27 cellular contexts compared by ENCODE assay signal in genomic region chr17:49437696-49438438, GRCh38. TPM values are rescaled to one million over a fixed set of nuclear protein-coding genes. Genes with fewer than 3 reads are reported as not detected.
DNase-seq lines count a peak whose midpoint lies in the region; ATAC-seq, FAIRE-seq and TF ChIP-seq lines count a peak whose summit lies in the region.
"Had no signal": no experiment of that assay in that cellular context is flagged by ENCODE, and none has a peak within 500 bp of the region (broad histone marks: within the 10 kb centered on the region; RNA-seq: fewer than 3 reads in every experiment).

No MANE protein-coding gene starts in this region.

- no peak overlapping the region for H2BK120ac ChIP-seq in IMR-90 (ENCODE audit: low read depth, low read length)
- no peak overlapping the region for H2BK120ac ChIP-seq in neuronal stem cell (ENCODE audit: low read depth, low read length)

- TF ChIP-seq CTCF in GM23338 (conservative IDR thresholded peaks at IDR 0.05; ENCODE audit: low read depth in 2 of 2), result no peak
- no peak for TF ChIP-seq CTCF in IMR-90 (conservative IDR thresholded peaks at IDR 0.05; ENCODE audit: low read depth, low read length)
- no peak for TF ChIP-seq CTCF in glutamatergic neuron (IDR thresholded peaks at IDR 0.05; ENCODE audit: partially characterized antibody, unreplicated experiment)

- CTCF ChIA-PET in IMR-90 (lab: Yijun Ruan, JAX), result interaction anchor here (0.8 to 1.8 kb wide), 2 partner anchors 118 to 120 kb away, joined by 3 to 6 read pairs; no protein-coding TSS in a partner anchor

- H3K79me2 ChIP-seq in GM23338 (replicated peaks; ENCODE audit: insufficient read depth), result no peaks in the 10 kb centered on the region

- H3K14ac ChIP-seq in IMR-90 (replicated peaks; ENCODE audit: low read depth, low read length), result no peak overlapping the region
- H3K14ac ChIP-seq in neuronal stem cell (ENCODE audit: low read length), result no peak overlapping the region

- H4K91ac ChIP-seq in IMR-90 (ENCODE audit: insufficient read depth, low read depth, low read length), result no peak overlapping the region
- no peak overlapping the region for H4K91ac ChIP-seq in neuronal stem cell (ENCODE audit: low read depth, low read length, poor library complexity)

- H3K4me3 ChIP-seq in GM23338, result peak overlapping the region; percentile 76
- no peak overlapping the region for H3K4me3 ChIP-seq in IMR-90 (ENCODE audit: insufficient read depth, low read depth, low read length)
- no peak overlapping the region for H3K4me3 ChIP-seq in neuronal stem cell (ENCODE audit: low read length in 2 of 2)
- H3K4me3 ChIP-seq: heart left ventricle, thyroid gland had no signal

- H3K9ac ChIP-seq in IMR-90 (ENCODE audit: low read depth, low read length), result no peak overlapping the region
- no peak overlapping the region for H3K9ac ChIP-seq in neuronal stem cell (ENCODE audit: low read depth, low read length, poor library complexity)

- H4K5ac ChIP-seq in IMR-90 (ENCODE audit: low read depth, low read length), result no peak overlapping the region

- H3K4me1 Mint-ChIP-seq in GM23338, result peaks cover 29% of the 10 kb centered on the region
- peaks cover 6% of the 10 kb centered on the region for H3K4me1 Mint-ChIP-seq in glutamatergic neuron (ENCODE audit: low read depth, unreplicated experiment)

- H3F3A ChIP-seq in GM23338 (replicated peaks; ENCODE audit: low read depth), result no peaks in the 10 kb centered on the region

- H3K23ac ChIP-seq in IMR-90 (ENCODE audit: low read depth, low read length), result no peak overlapping the region
- no peak overlapping the region for H3K23ac ChIP-seq in neuronal stem cell (ENCODE audit: low read depth, low read length, poor library complexity)

- 100% methylated on average over 1 of the region's 7 CpGs; no CpG with 5 or more reads in 1 of the 2 experiments for WGBS in IMR-90 (ENCODE audit: extremely low coverage in 2 of 2, insufficient read length in 1 of 2), 2 experiments
- no CpG with 5 or more reads among the region's 7 CpGs for WGBS in neuronal stem cell (ENCODE audit: extremely low coverage in 2 of 2, insufficient read length in 2 of 2, insufficient replicate concordance in 1 of 2), 2 donors

- H3K36me3 Mint-ChIP-seq in GM23338 (ENCODE audit: low read depth) (no peaks in the 10 kb centered on the region), glutamatergic neuron (ENCODE audit: unreplicated experiment) (no peaks in the 10 kb centered on the region)

- in situ Hi-C loops in IMR-90 (cut with MboI; ENCODE audit: low sequenced_read_pairs), result loop anchor here (5.0 kb wide), 1 partner anchor 114 kb away; no protein-coding TSS in a partner anchor

- H4K8ac ChIP-seq in IMR-90 (ENCODE audit: low read depth in 2 of 2, low read length in 2 of 2), result no peak overlapping the region
- H4K8ac ChIP-seq in neuronal stem cell (ENCODE audit: low read depth, low read length), result no peak overlapping the region

- H3K27ac Mint-ChIP-seq in GM23338 (no peak overlapping the region), glutamatergic neuron (ENCODE audit: unreplicated experiment) (no peak overlapping the region)
- H3K27ac Mint-ChIP-seq: activated CD8-positive, alpha-beta T cell treated with anti-CD3 and anti-CD28 coated beads for 36 hours; activated naive CD4-positive, alpha-beta T cell treated with anti-CD3 and anti-CD28 coated beads for 36 hours; HFFc6 had no signal

- H2AFZ ChIP-seq in GM23338, result peak overlapping the region; percentile 99
- H2AFZ ChIP-seq in IMR-90 (replicated peaks; ENCODE audit: low read length, poor library complexity), result peak overlapping the region; percentile 67
- peak overlapping the region; percentile 74 for H2AFZ ChIP-seq in neuronal stem cell (ENCODE audit: low read length)

- H3K4ac ChIP-seq in IMR-90 (ENCODE audit: low read depth, low read length) (no peak overlapping the region), neuronal stem cell (ENCODE audit: low read length) (no peak overlapping the region)

- FAIRE-seq in urothelium cell line (lab: Jason Lieb, UNC), result no peak
- FAIRE-seq: islet of Langerhans had no signal

- H3K9me1 ChIP-seq in IMR-90 (ENCODE audit: insufficient read depth, low read length), result 0 out of 2 replicates have a peak, but pooled peaks cover 2% of the 10 kb centered on the region

- no peak for TF ChIP-seq POLR2A in IMR-90 (IDR thresholded peaks at IDR 0.05; ENCODE audit: low read depth, low read length)

- no peak overlapping the region for H3K18ac ChIP-seq in IMR-90 (ENCODE audit: low read depth, low read length)
- peak overlapping the region; percentile 90 for H3K18ac ChIP-seq in neuronal stem cell (ENCODE audit: low read length)

- no peak overlapping the region for H2BK20ac ChIP-seq in IMR-90 (ENCODE audit: low read depth, low read length)

- H3K36me3 ChIP-seq in GM23338 (ENCODE audit: insufficient read depth) (peaks cover 3% of the 10 kb centered on the region; the same call in 1 of the 2 replicates), IMR-90 (ENCODE audit: control insufficient read depth, insufficient read depth, low read length) (no peaks in the 10 kb centered on the region), neuronal stem cell (replicated peaks in 1 of 2; ENCODE audit: control insufficient read depth in 2 of 2, insufficient read depth in 2 of 2, low read length in 2 of 2) (no peaks in the 10 kb centered on the region)
- H3K36me3 ChIP-seq: heart left ventricle, thyroid gland had no signal

- H2BK12ac ChIP-seq in neuronal stem cell (ENCODE audit: low read length), result peak overlapping the region; percentile 93

- H3K4me1 ChIP-seq in GM23338 (ENCODE audit: insufficient read depth) (peaks cover 22% of the 10 kb centered on the region; the same call in 1 of the 2 replicates), IMR-90 (ENCODE audit: control insufficient read depth, insufficient read depth, low read length) (peaks cover 3% of the 10 kb centered on the region; the same call in 1 of the 2 replicates), neuronal stem cell (ENCODE audit: control insufficient read depth in 2 of 2, insufficient read depth in 1 of 2, low read depth in 1 of 2, low read length in 2 of 2) (peaks cover 16 to 41% of the 10 kb centered on the region in 2 donors)
- H3K4me1 ChIP-seq: heart left ventricle, thyroid gland had no signal

- ATAC-seq in GM23338, result no peak
- no peak for ATAC-seq in IMR-90 (ENCODE audit: low read depth)
- ATAC-seq: activated CD8-positive, alpha-beta T cell treated with anti-CD3 and anti-CD28 coated beads for 36 hours; activated T-cell treated with anti-CD3 and anti-CD28 coated beads, Interleukin-2, amount 50 U/mL, for 4 hours; heart left ventricle; stimulated activated naive CD8-positive, alpha-beta T cell treated with anti-CD3 and anti-CD28 coated beads, Interleukin-15, Interleukin-2, amounts not matched to agents 100 U/mL and 50 U/mL, for 24 hours had no signal

- no peak overlapping the region for H2BK15ac ChIP-seq in IMR-90 (ENCODE audit: low read depth, low read length)
- H2BK15ac ChIP-seq in neuronal stem cell (ENCODE audit: low read length), result peak overlapping the region; percentile 3

- H3K27me3 Mint-ChIP-seq in GM23338 (ENCODE audit: insufficient read depth, low read depth, poor library complexity), result peaks cover 27% of the 10 kb centered on the region
- H3K27me3 Mint-ChIP-seq in glutamatergic neuron (ENCODE audit: unreplicated experiment), result peaks cover 11% of the 10 kb centered on the region

- H2BK5ac ChIP-seq in IMR-90 (ENCODE audit: low read depth, low read length, poor library complexity, severe bottlenecking), result no peak overlapping the region
- no peak overlapping the region for H2BK5ac ChIP-seq in neuronal stem cell (ENCODE audit: low read length)

- H3K9me2 ChIP-seq in GM23338 (ENCODE audit: insufficient read depth), result 0 out of 2 replicates have a peak, but pooled peaks cover 2% of the 10 kb centered on the region

- no peak for DNase-seq in GM23338 (ENCODE audit: low spot score)
- no peak for DNase-seq in IMR-90
- no peak for DNase-seq in glutamatergic neuron
- no peak for DNase-seq in neuronal stem cell (ENCODE audit: low spot score)
- DNase-seq in urothelium cell line (ENCODE audit: low spot score), result no peak
- no peak for DNase-seq in GM19240 (ENCODE audit: insufficient read length, low spot score)
- DNase-seq in activated T-cell treated with anti-CD3 and anti-CD28 coated beads for 4 hours, result no peak
- DNase-seq: activated CD8-positive, alpha-beta T cell treated with anti-CD3 and anti-CD28 coated beads for 36 hours; activated naive CD4-positive, alpha-beta T cell treated with anti-CD3 and anti-CD28 coated beads for 36 hours; activated T-cell treated with anti-CD3 and anti-CD28 coated beads, Interleukin-2, amount 50 U/mL, for 4 hours; AML-193; GF-D8; heart left ventricle; HFFc6; NCI-H1105; NCI-H2081; NCI-H510A; occipital lobe; RPMI8226; stimulated activated CD4-positive, alpha-beta T cell treated with anti-CD3 and anti-CD28 coated beads, Interleukin-12 subunit alpha, Interleukin-12 subunit beta, amount 100 ng/mL, for 4 hours; stimulated activated CD4-positive, alpha-beta T cell treated with anti-CD3 and anti-CD28 coated beads, Interleukin-4, amount 100 ng/mL, for 4 hours; stimulated activated naive CD8-positive, alpha-beta T cell treated with anti-CD3 and anti-CD28 coated beads, Interleukin-15, Interleukin-2, amounts not matched to agents 100 U/mL and 50 U/mL, for 24 hours; T-helper 9 cell; thyroid gland had no signal

- H3K79me1 ChIP-seq in IMR-90 (ENCODE audit: low read depth in 1 of 2, low read length in 2 of 2) (no peaks in the 10 kb centered on the region), neuronal stem cell (ENCODE audit: low read depth, low read length) (no peaks in the 10 kb centered on the region)

- no peak overlapping the region for H3K56ac ChIP-seq in IMR-90 (ENCODE audit: extremely low read depth, insufficient read depth, low read length)

- H3K27ac ChIP-seq in GM23338 (ENCODE audit: low read depth), result no peak overlapping the region
- H3K27ac ChIP-seq in IMR-90 (ENCODE audit: insufficient read depth, low read length), result no peak overlapping the region
- H3K27ac ChIP-seq in neuronal stem cell (replicated peaks; ENCODE audit: low read length), result peak overlapping the region; percentile 73
- H3K27ac ChIP-seq: epithelial cell of prostate, heart left ventricle, thyroid gland had no signal

- H3K4me3 Mint-ChIP-seq in GM23338 (peak overlapping the region; percentile 60), glutamatergic neuron (ENCODE audit: unreplicated experiment) (peak overlapping the region; percentile 22)
- H3K4me3 Mint-ChIP-seq: activated CD8-positive, alpha-beta T cell treated with anti-CD3 and anti-CD28 coated beads for 36 hours; activated naive CD4-positive, alpha-beta T cell treated with anti-CD3 and anti-CD28 coated beads for 36 hours; activated T-cell treated with anti-CD3 and anti-CD28 coated beads, Interleukin-2, amount 50 U/mL, for 4 hours; HFFc6 had no signal

- H3K9me3 Mint-ChIP-seq in GM23338, result no peaks in the 10 kb centered on the region
- peaks cover 3% of the 10 kb centered on the region for H3K9me3 Mint-ChIP-seq in glutamatergic neuron (ENCODE audit: unreplicated experiment)
- H3K9me3 Mint-ChIP-seq: activated CD8-positive, alpha-beta T cell treated with anti-CD3 and anti-CD28 coated beads for 36 hours; activated naive CD4-positive, alpha-beta T cell treated with anti-CD3 and anti-CD28 coated beads for 36 hours; activated T-cell treated with anti-CD3 and anti-CD28 coated beads, Interleukin-2, amount 50 U/mL, for 4 hours; HFFc6 had no signal

- peak overlapping the region; percentile 42 for H2AK9ac ChIP-seq in IMR-90 (replicated peaks; ENCODE audit: low read depth, low read length, poor library complexity)

- no peak for TF ChIP-seq RAD21 in IMR-90 (IDR thresholded peaks at IDR 0.05; ENCODE audit: low read length)

- intact Hi-C loops in IMR-90 (cut with micrococcal nuclease), result no loop called here

- H4K20me1 ChIP-seq in GM23338 (replicated peaks; ENCODE audit: insufficient read depth), result no peaks in the 10 kb centered on the region
- no peaks in the 10 kb centered on the region for H4K20me1 ChIP-seq in IMR-90 (ENCODE audit: insufficient read depth, low read length)

- BruUV-seq in IMR-90 (replicated peaks; lab: Mats Ljungman, UMichigan), result no TSS peak

- H3K4me2 ChIP-seq in GM23338 (peak overlapping the region; percentile 94), IMR-90 (ENCODE audit: low read depth, low read length) (no peak overlapping the region), neuronal stem cell (ENCODE audit: insufficient read depth, low read length, poor library complexity, severe bottlenecking) (no peak overlapping the region)

- H3K27me3 ChIP-seq in GM23338 (ENCODE audit: insufficient read depth), result peaks cover 27% of the 10 kb centered on the region
- H3K27me3 ChIP-seq in IMR-90 (ENCODE audit: control insufficient read depth, insufficient read depth, low read length), result peaks cover 54% of the 10 kb centered on the region
- H3K27me3 ChIP-seq in neuronal stem cell (ENCODE audit: control insufficient read depth in 3 of 3, insufficient read depth in 3 of 3, low read depth in 1 of 3, low read length in 3 of 3), result peaks cover 0 to 81% (median 0%) of the 10 kb centered on the region in 3 experiments
- H3K27me3 ChIP-seq: thyroid gland had no signal

- no peak overlapping the region for H2AK5ac ChIP-seq in IMR-90 (ENCODE audit: low read depth, low read length)
- H2AK5ac ChIP-seq in neuronal stem cell (ENCODE audit: low read depth, low read length), result peak overlapping the region; percentile 16

- H3K9me3 ChIP-seq in IMR-90 (ENCODE audit: control insufficient read depth, insufficient read depth, low read length) (no peaks in the 10 kb centered on the region), neuronal stem cell (replicated peaks in 1 of 2; ENCODE audit: control insufficient read depth in 2 of 2, insufficient read depth in 1 of 2, low read depth in 1 of 2, low read length in 2 of 2) (peaks cover 0 to 5% of the 10 kb centered on the region in 2 donors)
- H3K9me3 ChIP-seq: heart left ventricle, thyroid gland had no signal

- POLR2A ChIA-PET in IMR-90 (lab: Charles Lee; ENCODE audit: unreplicated experiment), result no interaction called here

- dilution Hi-C loops in IMR-90 (cut with HindIII; ENCODE audit: low sequenced_read_pairs, unreplicated experiment), result no loop called here

RNA-seq across cellular contexts. Expression of gene PHB1, which starts 23.2 kb away (rescaled TPM):
- total RNA-seq in GM23338 (2014; rRNA removed; shearing (Covaris generic)), result 211 and 215 TPM in 2 replicates
- polyA plus RNA-seq in GM23338 (2016; fragmentation: Nextera tagmentation; extraction: Ambion mirVana) (172 and 194 TPM in 2 replicates), IMR-90 (2012; rRNA removed) (291 and 294 TPM in 2 replicates)
- total RNA-seq in IMR-90 (2012; rRNA removed) (283 and 304 TPM in 2 replicates), glutamatergic neuron (ENCODE audit: unreplicated experiment) (134 TPM)
- 134 and 174 TPM in 2 replicates for polyA plus RNA-seq in IMR-90 (2012; cell fraction: cytosol; rRNA removed)
- 98.7 and 105 TPM in 2 replicates for polyA plus RNA-seq in IMR-90 (2012; cell fraction: nucleus; rRNA removed; ENCODE audit: low replicate concordance)
- 110 TPM for polyA plus RNA-seq in neuronal stem cell (2013, experiment 1 of 2)
- 105 TPM for polyA plus RNA-seq in neuronal stem cell (2013, experiment 2 of 2)

RNA-seq across cellular contexts. Expression of gene NGFR, which starts 57.2 kb away (rescaled TPM):
- 6.8 and 6.9 TPM in 2 replicates for total RNA-seq in GM23338 (2014; rRNA removed; shearing (Covaris generic))
- polyA plus RNA-seq in GM23338 (2016; fragmentation: Nextera tagmentation; extraction: Ambion mirVana), result 2.3 and 2.8 TPM in 2 replicates
- 0.18 TPM in 1 of 2 replicates, not detected in the other for total RNA-seq in IMR-90 (2012; rRNA removed)
- polyA plus RNA-seq in IMR-90 (2012; rRNA removed), result 0.11 and 0.15 TPM in 2 replicates
- polyA plus RNA-seq in IMR-90 (2012; cell fraction: cytosol; rRNA removed), result 0.01 and 0.09 TPM in 2 replicates
- 0.08 TPM in 1 of 2 replicates, not detected in the other for polyA plus RNA-seq in IMR-90 (2012; cell fraction: nucleus; rRNA removed; ENCODE audit: low replicate concordance)
- 131 TPM for total RNA-seq in glutamatergic neuron (ENCODE audit: unreplicated experiment)
- 29.4 TPM for polyA plus RNA-seq in neuronal stem cell (2013, experiment 1 of 2)
- 29.5 TPM for polyA plus RNA-seq in neuronal stem cell (2013, experiment 2 of 2)
- total RNA-seq: dermis microvascular lymphatic vessel endothelial cell had no signal

Comparison
In these comparisons a context has a peak if more than half of its experiments do, and no peak if none do; other contexts are left out.
1. RNA of gene NGFR, which starts 57.2 kb away (total RNA-seq): 131 TPM in glutamatergic neuron (single experiment); 6.8 to 6.9 TPM in GM23338 and 0.18 TPM in IMR-90; every median in the first group is over 10 times any median in the second.
2. Peak in every context shown above with its lines, with median percentiles within 50 percentile points of each other: H2AFZ ChIP-seq.